16 cellular contexts compared by ENCODE assay signal in the genomic region with DNA sequence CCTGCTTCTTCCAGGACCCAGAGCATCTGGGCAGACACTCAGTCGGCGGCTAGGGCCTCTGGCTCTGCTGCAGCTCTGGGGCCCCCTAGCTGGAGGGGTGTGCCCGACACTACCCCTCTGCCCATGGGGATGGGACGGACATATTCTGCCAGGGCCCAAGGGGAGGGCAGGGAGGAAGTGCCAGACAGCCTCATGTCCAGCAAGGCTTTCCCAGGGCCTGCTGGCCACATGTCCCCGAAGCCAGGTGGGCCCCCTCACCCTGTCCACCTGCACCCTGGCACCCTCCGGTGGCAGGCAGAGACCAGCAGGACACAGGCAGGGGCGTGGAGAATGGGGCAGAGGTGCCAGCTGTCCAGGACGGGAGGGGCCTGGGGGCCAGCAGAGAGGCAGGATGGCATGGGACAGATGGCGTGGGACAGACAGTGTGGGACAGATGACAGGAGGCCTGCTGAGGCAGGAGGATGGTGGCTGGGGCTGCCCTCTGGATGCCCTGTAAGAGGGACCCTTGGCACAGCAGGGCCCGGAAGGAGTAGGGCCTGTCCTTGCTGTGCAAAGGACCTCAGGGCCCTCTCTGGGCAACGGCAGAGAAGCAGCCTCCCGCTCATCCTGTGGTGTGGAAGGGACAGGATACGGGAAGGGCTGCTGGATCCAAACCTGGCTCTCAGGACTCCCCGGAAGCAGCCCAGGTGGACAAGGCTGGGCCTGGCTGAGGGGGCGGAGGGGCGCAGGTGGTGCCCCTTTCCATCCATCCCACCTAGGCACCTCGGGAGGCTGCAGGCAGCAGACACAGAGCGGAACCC. TPM values are rescaled to one million over a fixed set of nuclear protein-coding genes. Genes with fewer than 3 reads are reported as not detected.
DNase-seq lines count a peak whose midpoint lies in the region; ATAC-seq, FAIRE-seq and TF ChIP-seq lines count a peak whose summit lies in the region.
"Had no signal": no experiment of that assay in that cellular context is flagged by ENCODE, and none has a peak within 500 bp of the region (broad histone marks: within the 10 kb centered on the region; RNA-seq: fewer than 3 reads in every experiment).

No MANE protein-coding gene starts in this region.

- H3K9me1 ChIP-seq in keratinocyte (ENCODE audit: control insufficient read depth, extremely low read depth, insufficient read depth, low read length): no peaks in the 10 kb centered on the region

- H3K4me2 ChIP-seq in SK-N-SH (no peak overlapping the region), keratinocyte (ENCODE audit: control insufficient read depth, extremely low read depth, insufficient read depth, low read depth, low read length) (no peak overlapping the region)

- ATAC-seq in SK-N-SH treated with all-trans-retinoic acid at 6 μM for 48 hours: no peak
- no peak for ATAC-seq in HG02884 (IDR thresholded peaks at IDR 0.05; ENCODE audit: unreplicated experiment)

- H3K9ac ChIP-seq in SK-N-SH: no peak overlapping the region
- H3K9ac ChIP-seq in keratinocyte (ENCODE audit: control insufficient read depth, extremely low read depth, insufficient read depth, low read length): no peak overlapping the region

- peaks cover 0 to 10% of the 10 kb centered on the region in 2 experiments; a peak in 1 of 4 replicates for H3K4me1 ChIP-seq in SK-N-SH (ENCODE audit: control insufficient read depth in 1 of 2, insufficient read depth in 2 of 2, low read depth in 1 of 2, low read length in 1 of 2)
- peaks cover 0 to 38% (median 0%) of the 10 kb centered on the region in 4 donors for H3K4me1 ChIP-seq in Peyer's patch
- no peaks in the 10 kb centered on the region for H3K4me1 ChIP-seq in keratinocyte (ENCODE audit: control insufficient read depth, extremely low read depth, insufficient read depth, low read length)
- H3K4me1 ChIP-seq in small intestine (ENCODE audit: control insufficient read depth in 2 of 2, insufficient read depth in 1 of 2, low read depth in 1 of 2, low read length in 1 of 2): peaks cover 0 to 5% of the 10 kb centered on the region in 2 donors

- H3F3A ChIP-seq in SK-N-SH (replicated peaks; ENCODE audit: insufficient read depth): no peaks in the 10 kb centered on the region

- no peaks in the 10 kb centered on the region for H3K27me3 ChIP-seq in SK-N-SH (ENCODE audit: insufficient read depth)
- H3K27me3 ChIP-seq in Peyer's patch: no peaks in the 10 kb centered on the region
- no peaks in the 10 kb centered on the region for H3K27me3 ChIP-seq in keratinocyte (ENCODE audit: control insufficient read depth, extremely low read depth, insufficient read depth, low read length)
- H3K27me3 ChIP-seq in small intestine (ENCODE audit: control insufficient read depth in 2 of 2, insufficient read depth in 2 of 2, low read length in 2 of 2): no peaks in the 10 kb centered on the region

- H4K20me1 ChIP-seq in SK-N-SH (ENCODE audit: insufficient read depth): no peaks in the 10 kb centered on the region
- H4K20me1 ChIP-seq in keratinocyte (ENCODE audit: control insufficient read depth, extremely low read depth, insufficient read depth, low read length): no peaks in the 10 kb centered on the region

- TF ChIP-seq POLR2A in Peyer's patch (IDR thresholded peaks at IDR 0.05): no peak

- DNase-seq in SK-N-SH: peak; percentile 58
- peak in 2 of 3 donors; percentile 46 to 63 for DNase-seq in Peyer's patch
- no peak for DNase-seq in keratinocyte (ENCODE audit: low read depth, low spot score)
- DNase-seq in small intestine: no peak
- DNase-seq in NOMO-1 treated with dmso at 0.1 percent for 144 hours (lab: John Stamatoyannopoulos, UW; ENCODE audit: unreplicated experiment): no peak
- no peak for DNase-seq in MV-4-11 (lab: John Stamatoyannopoulos, UW)
- DNase-seq: ACHN; activated CD4-positive, CD25-positive, alpha-beta regulatory T cell treated with anti-CD3 and anti-CD28 coated beads, Interleukin-2, amount 50 U/mL, for 72 hours; activated T-cell treated with anti-CD3 and anti-CD28 coated beads, Interleukin-2, amount 50 U/mL, for 48 hours; endodermal cell; HCEC 1CT; Kasumi-1; NCI-H526 treated with DMSO at 0.1 percent for 48 hours had no signal

- no peak; the same call in 1 of the 2 replicates for TF ChIP-seq RAD21 in SK-N-SH (IDR thresholded peaks at IDR 0.05; ENCODE audit: low read length)

- WGBS in SK-N-SH (ENCODE audit: low lambda C conversion rate): 90% methylated on average over 7 of the region's 18 CpGs
- 63 to 68% (median 66%) methylated on average over 18 of the region's 18 CpGs for WGBS in small intestine, 3 donors

- H3K9me3 ChIP-seq in SK-N-SH (no peaks in the 10 kb centered on the region), Peyer's patch (no peaks in the 10 kb centered on the region), keratinocyte (ENCODE audit: control insufficient read depth, low read depth, low read length) (no peaks in the 10 kb centered on the region), small intestine (ENCODE audit: control insufficient read depth, low read depth) (no peaks in the 10 kb centered on the region)

- no peak overlapping the region for H2AFZ ChIP-seq in SK-N-SH (ENCODE audit: low read depth)
- no peak overlapping the region for H2AFZ ChIP-seq in keratinocyte (ENCODE audit: control insufficient read depth, low read length)

- FAIRE-seq in keratinocyte (lab: Jason Lieb, UNC) (no peak), small intestine (lab: Jason Lieb, UNC) (no peak)
- FAIRE-seq: urothelium cell line had no signal

- TF ChIP-seq CTCF in SK-N-SH (IDR thresholded peaks at IDR 0.05) (no peak), Peyer's patch (IDR thresholded peaks at IDR 0.05) (peak in 3 of 6 experiments; percentile 25 to 49 (median 31)), keratinocyte (optimal IDR thresholded peaks at IDR 0.05 in 1 of 3, IDR thresholded peaks at IDR 0.05 in 1 of 3, conservative IDR thresholded peaks at IDR 0.05 in 1 of 3; ENCODE audit: extremely low read depth in 1 of 3, insufficient read depth in 2 of 3, low read length in 3 of 3) (peak; percentile 20 to 39 (median 21))

- dilution Hi-C loops in keratinocyte (cut with MboI; ENCODE audit: extremely low pct_ligation_motif_present, low sequenced_read_pairs): no loop called here

- H3K9me2 ChIP-seq in SK-N-SH: no peaks in the 10 kb centered on the region

- H3K4me3 ChIP-seq in SK-N-SH (ENCODE audit: low read depth in 2 of 2, low read length in 1 of 2) (no peak overlapping the region), Peyer's patch (no peak overlapping the region), keratinocyte (ENCODE audit: control insufficient read depth in 2 of 3, extremely low read depth in 1 of 3, insufficient read depth in 2 of 3, low read depth in 1 of 3, low read length in 3 of 3) (no peak overlapping the region), small intestine (ENCODE audit: low read depth in 1 of 2, low read length in 2 of 2) (no peak overlapping the region)

- H3K27ac ChIP-seq in SK-N-SH (ENCODE audit: low read depth in 2 of 2, low read length in 1 of 2) (no peak overlapping the region), Peyer's patch (peak overlapping the region in 2 of 4 donors; percentile 26 to 84), keratinocyte (ENCODE audit: control insufficient read depth, insufficient read depth, low read length) (no peak overlapping the region), small intestine (ENCODE audit: low read depth in 1 of 2, low read length in 1 of 2) (peak overlapping the region; percentile 32 to 76)

- POLR2A ChIA-PET in SK-N-SH (lab: Yijun Ruan, JAX): no interaction called here

- TF ChIP-seq EP300 in SK-N-SH (IDR thresholded peaks at IDR 0.05; ENCODE audit: borderline replicate concordance in 1 of 2, low read depth in 1 of 2, low read length in 1 of 2): no peak

- CTCF ChIA-PET in SK-N-SH (lab: Yijun Ruan, JAX): interaction anchor here (0.7 to 22.5 kb wide), 7 partner anchors 9 to 457 kb away, joined by 3 to 511 read pairs (median 4); no protein-coding TSS in a partner anchor

- H3K36me3 ChIP-seq in SK-N-SH (replicated peaks in 1 of 2; ENCODE audit: control insufficient read depth in 1 of 2, insufficient read depth in 2 of 2, low read length in 1 of 2) (no peaks in the 10 kb centered on the region), Peyer's patch (peaks cover 0 to 16% (median 0%) of the 10 kb centered on the region in 3 donors), keratinocyte (ENCODE audit: control insufficient read depth in 2 of 2, extremely low read depth in 1 of 2, insufficient read depth in 2 of 2, low read length in 2 of 2) (no peaks in the 10 kb centered on the region), small intestine (ENCODE audit: control insufficient read depth in 2 of 2, insufficient read depth in 2 of 2, low read length in 2 of 2) (peaks cover 0 to 2% of the 10 kb centered on the region in 2 donors)

- no peaks in the 10 kb centered on the region for H3K79me2 ChIP-seq in SK-N-SH (ENCODE audit: insufficient read depth)
- no peaks in the 10 kb centered on the region for H3K79me2 ChIP-seq in keratinocyte (ENCODE audit: control insufficient read depth, insufficient read depth, low read length)

TF ChIP-seq in SK-N-SH, 30 proteins besides CTCF, POLR2A, EP300 and RAD21:
- TF ChIP-seq GABPA (IDR thresholded peaks at IDR 0.05; ENCODE audit: low read depth): no peak

TF ChIP-seq in SK-N-SH treated with all-trans-retinoic acid at 6 μM for 48 hours, 23 proteins besides CTCF, POLR2A, EP300 and RAD21 (continues in another document):
- TF ChIP-seq GLIS3 (CRISPR knock-in tag; IDR thresholded peaks at IDR 0.05) (no peak), ZNF70 (CRISPR knock-in tag; IDR thresholded peaks at IDR 0.05) (no peak), RARB (CRISPR knock-in tag; IDR thresholded peaks at IDR 0.05) (no peak), ZFP30 (CRISPR knock-in tag; IDR thresholded peaks at IDR 0.05) (no peak), ESRRG (CRISPR knock-in tag; IDR thresholded peaks at IDR 0.05) (no peak)

RNA-seq across cellular contexts. Expression of a gene that starts 29.1 kb away (rescaled TPM):
- 9.1 and 9.5 TPM in 2 replicates for polyA plus RNA-seq in SK-N-SH (2012; rRNA removed)
- 10.7 and 12.3 TPM in 2 replicates for polyA plus RNA-seq in SK-N-SH (2012; cell fraction: cytosol; rRNA removed)
- 6.8 and 9.6 TPM in 2 replicates for polyA plus RNA-seq in SK-N-SH (2012; cell fraction: nucleus; rRNA removed)
- total RNA-seq in Peyer's patch: 10 to 100 TPM; 33.0 to 75.5 (median 50.5) TPM
- polyA plus RNA-seq in keratinocyte: 20.4 to 31.9 TPM (median 22.4 TPM) in 3 replicates
- polyA plus RNA-seq in keratinocyte (2011; ENCODE audit: low read depth): 41.5 TPM
- polyA plus RNA-seq in keratinocyte (2011; cell fraction: cytosol; rRNA removed): 17.4 and 26.2 TPM in 2 replicates
- 17.8 and 21.8 TPM in 2 replicates for polyA plus RNA-seq in keratinocyte (2011; cell fraction: nucleus; rRNA removed)
- polyA plus RNA-seq in keratinocyte (2012; ENCODE audit: low replicate concordance): 20.3 and 41.2 TPM in 2 replicates
- 6.0 to 24.1 TPM (median 14.7 TPM) in 3 replicates for polyA minus RNA-seq in keratinocyte
- polyA minus RNA-seq in keratinocyte (2011; cell fraction: cytosol; rRNA and poly(A)+ RNA removed): 17.3 TPM
- 6.8 and 11.9 TPM in 2 replicates for polyA minus RNA-seq in keratinocyte (2011; cell fraction: nucleus; rRNA and poly(A)+ RNA removed)
- polyA plus RNA-seq in small intestine: 10 to 100 TPM; 48.6 to 68.4 (median 67.1) TPM

Comparison
In these comparisons a context has a peak if more than half of its experiments do, and no peak if none do; other contexts are left out.
1. DNase-seq: peak in SK-N-SH (single experiment) and Peyer's patch (2 of 3); none in keratinocyte (single experiment), small intestine (single experiment), NOMO-1 treated with dmso at 0.1 percent for 144 hours (single experiment) and MV-4-11 (single experiment).
2. H3K27ac ChIP-seq: peak in small intestine (2 of 2); none in SK-N-SH (0 of 2) and keratinocyte (single experiment).